8 cellular contexts compared by ENCODE assay signal in genomic region chr1:224113545-224113917, GRCh38. TPM values are rescaled to one million over a fixed set of nuclear protein-coding genes. Genes with fewer than 3 reads are reported as not detected.
DNase-seq lines count a peak whose midpoint lies in the region; ATAC-seq and TF ChIP-seq lines count a peak whose summit lies in the region.

No MANE protein-coding gene starts in this region.

- H3K27ac ChIP-seq in RWPE2 (ENCODE audit: poor library complexity, severe bottlenecking) (peak overlapping the region; percentile 60), foreskin keratinocyte (peak overlapping the region; percentile 85), stomach smooth muscle (ENCODE audit: low read length) (peak overlapping the region; percentile 87)

- CTCF ChIA-PET in activated CD4-positive, alpha-beta T cell treated with anti-CD3 and anti-CD28 coated beads for 36 hours (lab: Charles Lee), result interaction anchor here (0.7 kb wide), 1 partner anchor 8 kb away, joined by 3 read pairs; no protein-coding TSS in a partner anchor

- peak overlapping the region; percentile 90 to 97 for H3K9ac ChIP-seq in stomach smooth muscle (ENCODE audit: low read length in 2 of 2)

- H3K27ac Mint-ChIP-seq in activated CD4-positive, alpha-beta T cell treated with anti-CD3 and anti-CD28 coated beads for 36 hours, result peak overlapping the region; percentile 96

- peak overlapping the region; percentile 85 for H3K4me3 Mint-ChIP-seq in activated CD4-positive, alpha-beta T cell treated with anti-CD3 and anti-CD28 coated beads for 36 hours

- POLR2A ChIA-PET in activated CD4-positive, alpha-beta T cell treated with anti-CD3 and anti-CD28 coated beads for 36 hours (lab: Charles Lee), result no interaction called here

- H3K4me3 ChIP-seq in RWPE2 (ENCODE audit: severe bottlenecking), result peak overlapping the region; percentile 66
- peak overlapping the region; percentile 93 to 94 for H3K4me3 ChIP-seq in stomach smooth muscle (ENCODE audit: low read length in 2 of 2)

- H3K27me3 ChIP-seq in RWPE2 (ENCODE audit: insufficient read depth, poor library complexity, severe bottlenecking) (no peaks in the 10 kb centered on the region), foreskin keratinocyte (no peaks in the 10 kb centered on the region), stomach smooth muscle (ENCODE audit: control insufficient read depth in 1 of 2, insufficient read depth in 2 of 2, low read length in 2 of 2) (no peaks in the 10 kb centered on the region)

- H3K9me3 ChIP-seq in RWPE2 (ENCODE audit: severe bottlenecking), result no peaks in the 10 kb centered on the region
- H3K9me3 ChIP-seq in stomach smooth muscle (ENCODE audit: control insufficient read depth in 2 of 2, low read length in 2 of 2), result no peaks in the 10 kb centered on the region

- H3K4me1 Mint-ChIP-seq in activated CD4-positive, alpha-beta T cell treated with anti-CD3 and anti-CD28 coated beads for 36 hours, result peaks cover 25% of the 10 kb centered on the region

- no peaks in the 10 kb centered on the region for H3K27me3 Mint-ChIP-seq in activated CD4-positive, alpha-beta T cell treated with anti-CD3 and anti-CD28 coated beads for 36 hours

- H3K9me3 Mint-ChIP-seq in activated CD4-positive, alpha-beta T cell treated with anti-CD3 and anti-CD28 coated beads for 36 hours (ENCODE audit: low read depth), result no peaks in the 10 kb centered on the region

- TF ChIP-seq CTCF in RWPE2 (IDR thresholded peaks at IDR 0.05; ENCODE audit: poor library complexity, severe bottlenecking) (no peak), foreskin keratinocyte (conservative IDR thresholded peaks at IDR 0.05) (no peak)

- intact Hi-C loops in activated CD4-positive, alpha-beta T cell treated with anti-CD3 and anti-CD28 coated beads for 36 hours (cut with DNase I, micrococcal nuclease), result loop anchor here in 1 of 2 experiments (5.0 kb wide), 2 partner anchors 386 to 416 kb away; no protein-coding TSS in a partner anchor

- H3K36me3 ChIP-seq in RWPE2 (ENCODE audit: low read depth), result peaks cover 3% of the 10 kb centered on the region; the same call in 1 of the 2 replicates
- H3K36me3 ChIP-seq in stomach smooth muscle (ENCODE audit: control insufficient read depth in 2 of 2, insufficient read depth in 2 of 2, low read length in 2 of 2), result no peaks in the 10 kb centered on the region

- H3K36me3 Mint-ChIP-seq in activated CD4-positive, alpha-beta T cell treated with anti-CD3 and anti-CD28 coated beads for 36 hours (ENCODE audit: low read depth), result peaks cover 4% of the 10 kb centered on the region

- H3K4me1 ChIP-seq in RWPE2 (ENCODE audit: insufficient read depth, poor library complexity, severe bottlenecking) (peaks cover 16% of the 10 kb centered on the region), foreskin keratinocyte (peaks cover 18% of the 10 kb centered on the region), stomach smooth muscle (ENCODE audit: control insufficient read depth, insufficient read depth, low read length) (peaks cover 12% of the 10 kb centered on the region)

- DNase-seq in activated CD4-positive, alpha-beta T cell treated with anti-CD3 and anti-CD28 coated beads for 36 hours, result no peak
- no peak for DNase-seq in activated CD4-positive, alpha-beta T cell treated with anti-CD3 and anti-CD28 coated beads, Interleukin-2, amount 50 U/mL, for 1 hour
- DNase-seq in RWPE2 (ENCODE audit: low spot score), result no peak
- DNase-seq in foreskin keratinocyte, result no peak
- DNase-seq in activated gamma-delta T cell (lab: John Stamatoyannopoulos, UW), result no peak
- DNase-seq in NCI-H1417 (lab: John Stamatoyannopoulos, UW), result no peak
- no peak for DNase-seq in NK-92 (lab: John Stamatoyannopoulos, UW; ENCODE audit: unreplicated experiment)

- ATAC-seq in activated CD4-positive, alpha-beta T cell treated with anti-CD3 and anti-CD28 coated beads for 36 hours, result no peak
- ATAC-seq in RWPE2 (ENCODE audit: low read depth) (no peak), foreskin keratinocyte (no peak)

RNA-seq across cellular contexts. Expression of gene FBXO28, which starts 0.4 kb away (rescaled TPM):
- total RNA-seq in activated CD4-positive, alpha-beta T cell treated with anti-CD3 and anti-CD28 coated beads for 36 hours, result 10 to 100 TPM; 17.1 to 19.7 TPM
- 29.4 and 30.9 TPM in 2 replicates for total RNA-seq in foreskin keratinocyte
- polyA plus RNA-seq in foreskin keratinocyte, result 8.2 and 8.4 TPM in 2 replicates
